8 cellular contexts compared by ENCODE assay signal in genomic region chr1:21956720-21957552, GRCh38. TPM values are rescaled to one million over a fixed set of nuclear protein-coding genes. Genes with fewer than 3 reads are reported as not detected.
DNase-seq lines count a peak whose midpoint lies in the region; ATAC-seq, FAIRE-seq and TF ChIP-seq lines count a peak whose summit lies in the region.

No MANE protein-coding gene starts in this region.

- peak overlapping the region in 2 of 3 experiments; percentile 6 for H3K4me3 ChIP-seq in keratinocyte (ENCODE audit: control insufficient read depth in 2 of 3, extremely low read depth in 1 of 3, insufficient read depth in 2 of 3, low read depth in 1 of 3, low read length in 3 of 3)

- H3K36me3 ChIP-seq in keratinocyte (ENCODE audit: control insufficient read depth in 2 of 2, extremely low read depth in 1 of 2, insufficient read depth in 2 of 2, low read length in 2 of 2) = no peaks in the 10 kb centered on the region

- no peaks in the 10 kb centered on the region for H3K27me3 ChIP-seq in keratinocyte (ENCODE audit: control insufficient read depth, extremely low read depth, insufficient read depth, low read length)

- H2AFZ ChIP-seq in keratinocyte (ENCODE audit: control insufficient read depth, low read length) = peak overlapping the region; percentile 92

- no peaks in the 10 kb centered on the region for H3K36me3 Mint-ChIP-seq in activated naive CD4-positive, alpha-beta T cell treated with anti-CD3 and anti-CD28 coated beads, Interleukin-2, amount 50 U/mL, for 72 hours

- TF ChIP-seq CTCF in GM10248 (IDR thresholded peaks at IDR 0.05; ENCODE audit: control extremely low read depth, extremely low read depth, low read depth, missing control alignments) = no peak
- peak in 1 of 3 experiments; percentile 44 for TF ChIP-seq CTCF in keratinocyte (optimal IDR thresholded peaks at IDR 0.05 in 1 of 3, IDR thresholded peaks at IDR 0.05 in 1 of 3, conservative IDR thresholded peaks at IDR 0.05 in 1 of 3; ENCODE audit: extremely low read depth in 1 of 3, insufficient read depth in 2 of 3, low read length in 3 of 3)

- no peaks in the 10 kb centered on the region for H3K9me1 ChIP-seq in keratinocyte (ENCODE audit: control insufficient read depth, extremely low read depth, insufficient read depth, low read length)

- H3K27ac Mint-ChIP-seq in activated naive CD4-positive, alpha-beta T cell treated with anti-CD3 and anti-CD28 coated beads, Interleukin-2, amount 50 U/mL, for 72 hours = peak overlapping the region; percentile 70 to 87

- H4K20me1 ChIP-seq in keratinocyte (ENCODE audit: control insufficient read depth, extremely low read depth, insufficient read depth, low read length) = no peaks in the 10 kb centered on the region

- CTCF ChIA-PET in GM10248 (lab: Yijun Ruan, JAX) = interaction anchor here (0.7 to 1.8 kb wide), 2 partner anchors 9 to 17 kb away, joined by 3 to 4 read pairs; no protein-coding TSS in a partner anchor

- H3K9ac ChIP-seq in keratinocyte (ENCODE audit: control insufficient read depth, extremely low read depth, insufficient read depth, low read length) = peak overlapping the region; percentile 41

- peak overlapping the region; percentile 67 for H3K27ac ChIP-seq in keratinocyte (ENCODE audit: control insufficient read depth, insufficient read depth, low read length)

- H3K4me2 ChIP-seq in keratinocyte (ENCODE audit: control insufficient read depth, extremely low read depth, insufficient read depth, low read depth, low read length) = peak overlapping the region; percentile 50

- no peaks in the 10 kb centered on the region for H3K9me3 ChIP-seq in keratinocyte (ENCODE audit: control insufficient read depth, low read depth, low read length)

- peaks cover 28% of the 10 kb centered on the region for H3K4me1 ChIP-seq in keratinocyte (ENCODE audit: control insufficient read depth, extremely low read depth, insufficient read depth, low read length)

- no peaks in the 10 kb centered on the region for H3K79me2 ChIP-seq in keratinocyte (ENCODE audit: control insufficient read depth, insufficient read depth, low read length)

- POLR2A ChIA-PET in GM10248 (lab: Yijun Ruan, JAX) = no interaction called here

- dilution Hi-C loops in keratinocyte (cut with MboI; ENCODE audit: extremely low pct_ligation_motif_present, low sequenced_read_pairs) = no loop called here

- FAIRE-seq in RCC 7860 (lab: Jason Lieb, UNC) (peak; percentile 87), keratinocyte (lab: Jason Lieb, UNC) (peak; percentile 94)

- peak; percentile 85 to 87 for ATAC-seq in activated naive CD4-positive, alpha-beta T cell treated with anti-CD3 and anti-CD28 coated beads, Interleukin-2, amount 50 U/mL, for 72 hours
- ATAC-seq in HG02840 (IDR thresholded peaks at IDR 0.05; ENCODE audit: low FRiP score, unreplicated experiment) = no peak

- DNase-seq in GM10248 (ENCODE audit: extremely low spot score) (peak; percentile 42), RCC 7860 (ENCODE audit: low spot score) (peak; percentile 92), keratinocyte (ENCODE audit: low read depth, low spot score) (peak; percentile 98), NCI-H526 treated with DMSO at 0.1 percent for 48 hours (lab: John Stamatoyannopoulos, UW) (no peak), cerebellum (ENCODE audit: low spot score) (no peak)
- peak; percentile 39 to 61 for DNase-seq in activated naive CD4-positive, alpha-beta T cell treated with anti-CD3 and anti-CD28 coated beads, Interleukin-2, amount 50 U/mL, for 72 hours (ENCODE audit: low spot score in 2 of 2)
- peak; percentile 14 for DNase-seq in stimulated activated CD8-positive, alpha-beta memory T cell treated with anti-CD3 and anti-CD28 coated beads, Interleukin-12 subunit alpha, Interleukin-12 subunit beta, amount 100 ng/mL, for 1 hour (ENCODE audit: low read depth)

- H3K9me3 Mint-ChIP-seq in activated naive CD4-positive, alpha-beta T cell treated with anti-CD3 and anti-CD28 coated beads, Interleukin-2, amount 50 U/mL, for 72 hours = no peaks in the 10 kb centered on the region

RNA-seq across cellular contexts. Expression of gene HSPG2, which starts 19.8 kb away (rescaled TPM):
- total RNA-seq in activated naive CD4-positive, alpha-beta T cell treated with anti-CD3 and anti-CD28 coated beads, Interleukin-2, amount 50 U/mL, for 72 hours = 10 to 100 TPM in 1 of 2 donors, 1 to 10 TPM in 1; 9.2 to 37.3 TPM
- polyA plus RNA-seq in keratinocyte = 9.0 to 20.7 TPM (median 17.0 TPM) in 3 replicates
- polyA plus RNA-seq in keratinocyte (2011; ENCODE audit: low read depth) = 21.1 TPM
- polyA plus RNA-seq in keratinocyte (2011; cell fraction: cytosol; rRNA removed) = 6.1 and 17.2 TPM in 2 replicates
- 139 and 205 TPM in 2 replicates for polyA plus RNA-seq in keratinocyte (2011; cell fraction: nucleus; rRNA removed)
- 22.9 and 70.8 TPM in 2 replicates for polyA plus RNA-seq in keratinocyte (2012; ENCODE audit: low replicate concordance)
- polyA minus RNA-seq in keratinocyte = 66.2 to 184 TPM (median 72.6 TPM) in 3 replicates
- 143 TPM for polyA minus RNA-seq in keratinocyte (2011; cell fraction: cytosol; rRNA and poly(A)+ RNA removed)
- polyA minus RNA-seq in keratinocyte (2011; cell fraction: nucleus; rRNA and poly(A)+ RNA removed) = 388 and 454 TPM in 2 replicates
- total RNA-seq in cerebellum = 16.1 TPM

RNA-seq across cellular contexts. Expression of gene CELA3B, which starts 19.9 kb away (rescaled TPM):
- total RNA-seq in activated naive CD4-positive, alpha-beta T cell treated with anti-CD3 and anti-CD28 coated beads, Interleukin-2, amount 50 U/mL, for 72 hours = not detected
- polyA plus RNA-seq in keratinocyte = not detected in 3 replicates
- polyA plus RNA-seq in keratinocyte (2011; ENCODE audit: low read depth) = not detected
- not detected in 2 replicates for polyA plus RNA-seq in keratinocyte (2011; cell fraction: cytosol; rRNA removed)
- polyA plus RNA-seq in keratinocyte (2011; cell fraction: nucleus; rRNA removed) = not detected in 2 replicates
- polyA plus RNA-seq in keratinocyte (2012; ENCODE audit: low replicate concordance) = not detected in 2 replicates
- not detected in 3 replicates for polyA minus RNA-seq in keratinocyte
- polyA minus RNA-seq in keratinocyte (2011; cell fraction: cytosol; rRNA and poly(A)+ RNA removed) = not detected
- not detected in 2 replicates for polyA minus RNA-seq in keratinocyte (2011; cell fraction: nucleus; rRNA and poly(A)+ RNA removed)
- not detected for total RNA-seq in cerebellum

RNA-seq across cellular contexts. Expression of gene CELA3A, which starts 44.5 kb away (rescaled TPM):
- total RNA-seq in activated naive CD4-positive, alpha-beta T cell treated with anti-CD3 and anti-CD28 coated beads, Interleukin-2, amount 50 U/mL, for 72 hours = not detected
- not detected in 3 replicates for polyA plus RNA-seq in keratinocyte
- not detected for polyA plus RNA-seq in keratinocyte (2011; ENCODE audit: low read depth)
- not detected in 2 replicates for polyA plus RNA-seq in keratinocyte (2011; cell fraction: cytosol; rRNA removed)
- not detected in 2 replicates for polyA plus RNA-seq in keratinocyte (2011; cell fraction: nucleus; rRNA removed)
- not detected in 2 replicates for polyA plus RNA-seq in keratinocyte (2012; ENCODE audit: low replicate concordance)
- polyA minus RNA-seq in keratinocyte = not detected in 3 replicates
- not detected for polyA minus RNA-seq in keratinocyte (2011; cell fraction: cytosol; rRNA and poly(A)+ RNA removed)
- not detected in 2 replicates for polyA minus RNA-seq in keratinocyte (2011; cell fraction: nucleus; rRNA and poly(A)+ RNA removed)
- not detected for total RNA-seq in cerebellum

Comparison
In these comparisons a context has a peak if more than half of its experiments do, and no peak if none do; other contexts are left out.
1. DNase-seq: peak in GM10248 (single experiment), RCC 7860 (single experiment), activated naive CD4-positive, alpha-beta T cell treated with anti-CD3 and anti-CD28 coated beads, Interleukin-2, amount 50 U/mL, for 72 hours (2 of 2), keratinocyte (single experiment) and stimulated activated CD8-positive, alpha-beta memory T cell treated with anti-CD3 and anti-CD28 coated beads, Interleukin-12 subunit alpha, Interleukin-12 subunit beta, amount 100 ng/mL, for 1 hour (single experiment); none in NCI-H526 treated with DMSO at 0.1 percent for 48 hours (single experiment) and cerebellum (single experiment).